Comparison of ENCODE assay signal across 8 cellular contexts in genomic region chr13:32911506-32911905, GRCh38.
DNase-seq lines count a peak whose midpoint lies in the region; ATAC-seq and TF ChIP-seq lines count a peak whose summit lies in the region.

No MANE protein-coding gene starts in this region.

- H3K4me3 Mint-ChIP-seq in endothelial cell (ENCODE audit: unreplicated experiment) (no peak overlapping the region), progenitor cell of endocrine pancreas (ENCODE audit: low read depth) (no peak overlapping the region)
- no peak overlapping the region for H3K4me3 Mint-ChIP-seq in naive thymus-derived CD4-positive, alpha-beta T cell

- H3K36me3 ChIP-seq in Panc1 (ENCODE audit: control insufficient read depth, insufficient read depth, low read length): no peaks in the 10 kb centered on the region
- no peaks in the 10 kb centered on the region for H3K36me3 ChIP-seq in naive thymus-derived CD4-positive, alpha-beta T cell (ENCODE audit: control insufficient read depth in 2 of 3, insufficient read depth in 3 of 3, low read length in 3 of 3)

- peak; percentile 45 for DNase-seq in Ammon's horn (ENCODE audit: low spot score)
- DNase-seq in HUDEP-2 (lab: John Stamatoyannopoulos, UW; ENCODE audit: unreplicated experiment in 76 of 76): peak in 42 of 76 experiments; percentile 0 to 49 (median 12)
- DNase-seq in Panc1 (ENCODE audit: low read depth, low spot score): no peak
- DNase-seq in endothelial cell (ENCODE audit: low spot score): peak; percentile 36
- DNase-seq in naive thymus-derived CD4-positive, alpha-beta T cell: peak in 5 of 9 donors; percentile 0 to 29 (median 21)
- DNase-seq in progenitor cell of endocrine pancreas (ENCODE audit: low spot score, unreplicated experiment): no peak

- H3K36me3 Mint-ChIP-seq in endothelial cell (ENCODE audit: low read depth, unreplicated experiment) (peaks cover 6% of the 10 kb centered on the region), progenitor cell of endocrine pancreas (ENCODE audit: insufficient read depth) (no peaks in the 10 kb centered on the region)
- H3K36me3 Mint-ChIP-seq in naive thymus-derived CD4-positive, alpha-beta T cell: peaks cover 0 to 19% (median 0%) of the 10 kb centered on the region in 5 donors

- peaks cover 4% of the 10 kb centered on the region for H3K9me3 Mint-ChIP-seq in endothelial cell (ENCODE audit: unreplicated experiment)
- peaks cover 0 to 18% (median 4%) of the 10 kb centered on the region in 11 donors for H3K9me3 Mint-ChIP-seq in naive thymus-derived CD4-positive, alpha-beta T cell
- peaks cover 8% of the 10 kb centered on the region for H3K9me3 Mint-ChIP-seq in progenitor cell of endocrine pancreas (ENCODE audit: low read depth)

- no peaks in the 10 kb centered on the region for H3K4me1 ChIP-seq in Panc1 (ENCODE audit: control insufficient read depth, insufficient read depth, low read length)
- no peaks in the 10 kb centered on the region for H3K4me1 ChIP-seq in naive thymus-derived CD4-positive, alpha-beta T cell (ENCODE audit: control insufficient read depth in 2 of 2, insufficient read depth in 2 of 2, low read length in 2 of 2)

- H3K27me3 ChIP-seq in Panc1 (ENCODE audit: control insufficient read depth, insufficient read depth, low read length): no peaks in the 10 kb centered on the region
- no peaks in the 10 kb centered on the region for H3K27me3 ChIP-seq in naive thymus-derived CD4-positive, alpha-beta T cell (ENCODE audit: control insufficient read depth in 2 of 2, insufficient read depth in 2 of 2, low read length in 2 of 2)

- TF ChIP-seq CTCF in Panc1 (IDR thresholded peaks at IDR 0.05): peak; percentile 47
- TF ChIP-seq CTCF in endothelial cell (IDR thresholded peaks at IDR 0.05; ENCODE audit: unreplicated experiment): no peak
- TF ChIP-seq CTCF in progenitor cell of endocrine pancreas (IDR thresholded peaks at IDR 0.05; ENCODE audit: unreplicated experiment): no peak

- H3K4me1 Mint-ChIP-seq in endothelial cell (ENCODE audit: unreplicated experiment): no peaks in the 10 kb centered on the region
- H3K4me1 Mint-ChIP-seq in naive thymus-derived CD4-positive, alpha-beta T cell: peaks cover 0 to 25% (median 0%) of the 10 kb centered on the region in 7 donors
- no peaks in the 10 kb centered on the region for H3K4me1 Mint-ChIP-seq in progenitor cell of endocrine pancreas (ENCODE audit: low read depth)

- H3K9me3 ChIP-seq in Panc1 (ENCODE audit: control insufficient read depth, insufficient read depth, low read depth, low read length): 0 out of 2 replicates have a peak, but pooled peaks cover 1% of the 10 kb centered on the region
- no peaks in the 10 kb centered on the region for H3K9me3 ChIP-seq in naive thymus-derived CD4-positive, alpha-beta T cell (ENCODE audit: control insufficient read depth in 2 of 3, low read length in 3 of 3)

- ATAC-seq in GM18508 (IDR thresholded peaks at IDR 0.05; ENCODE audit: insufficient read depth, unreplicated experiment) (peak; percentile 50), Panc1 (peak; percentile 70), HG03457 (IDR thresholded peaks at IDR 0.05; ENCODE audit: unreplicated experiment) (no peak)
- ATAC-seq in naive thymus-derived CD4-positive, alpha-beta T cell: peak; percentile 60

- no peak overlapping the region for H3K4me3 ChIP-seq in Panc1 (ENCODE audit: low read depth in 2 of 2, low read length in 2 of 2)
- no peak overlapping the region for H3K4me3 ChIP-seq in naive thymus-derived CD4-positive, alpha-beta T cell (ENCODE audit: low read length)

- POLR2A ChIA-PET in Panc1 (lab: Charles Lee): no interaction called here
- POLR2A ChIA-PET in naive thymus-derived CD4-positive, alpha-beta T cell (lab: Charles Lee): no interaction called here

- CTCF ChIA-PET in Panc1 (lab: Charles Lee): no interaction called here
- CTCF ChIA-PET in naive thymus-derived CD4-positive, alpha-beta T cell (lab: Charles Lee): interaction anchor here (1.6 kb wide), 1 partner anchor 326 kb away, joined by 4 read pairs; the partner anchor contains the start of gene PDS5B

- H3K27me3 Mint-ChIP-seq in endothelial cell (ENCODE audit: unreplicated experiment) (no peaks in the 10 kb centered on the region), progenitor cell of endocrine pancreas (peaks cover 2% of the 10 kb centered on the region)
- peaks cover 0 to 10% (median 6%) of the 10 kb centered on the region in 5 donors for H3K27me3 Mint-ChIP-seq in naive thymus-derived CD4-positive, alpha-beta T cell

- H3K27ac Mint-ChIP-seq in endothelial cell (ENCODE audit: unreplicated experiment) (no peak overlapping the region), progenitor cell of endocrine pancreas (no peak overlapping the region)
- H3K27ac Mint-ChIP-seq in naive thymus-derived CD4-positive, alpha-beta T cell: no peak overlapping the region

- H3K27ac ChIP-seq in Panc1 (ENCODE audit: low read length): no peak overlapping the region
- H3K27ac ChIP-seq in naive thymus-derived CD4-positive, alpha-beta T cell (ENCODE audit: low read depth, low read length): no peak overlapping the region

- in situ Hi-C loops in Panc1 (cut with HindIII; ENCODE audit: low pct_unique_long_range_greater_than_20kb, low sequenced_read_pairs): no loop called here

- intact Hi-C loops in Panc1 (cut with micrococcal nuclease; ENCODE audit: unreplicated experiment): no loop called here
- intact Hi-C loops in naive thymus-derived CD4-positive, alpha-beta T cell (cut with micrococcal nuclease): loop anchor here (1.0 to 10.0 kb wide), 4 partner anchors 119 to 325 kb away; partner anchors contain the start of gene PDS5B (in 2 of the 2)

- no TSS peak for BruUV-seq in Panc1 (replicated peaks; lab: Mats Ljungman, UMichigan)

Comparison
In these comparisons a context has a peak if more than half of its experiments do, and no peak if none do; other contexts are left out.
1. DNase-seq: peak in Ammon's horn (single experiment), HUDEP-2 (42 of 76), endothelial cell (single experiment) and naive thymus-derived CD4-positive, alpha-beta T cell (5 of 9); none in Panc1 (single experiment) and progenitor cell of endocrine pancreas (single experiment).